In the genomic region with DNA sequence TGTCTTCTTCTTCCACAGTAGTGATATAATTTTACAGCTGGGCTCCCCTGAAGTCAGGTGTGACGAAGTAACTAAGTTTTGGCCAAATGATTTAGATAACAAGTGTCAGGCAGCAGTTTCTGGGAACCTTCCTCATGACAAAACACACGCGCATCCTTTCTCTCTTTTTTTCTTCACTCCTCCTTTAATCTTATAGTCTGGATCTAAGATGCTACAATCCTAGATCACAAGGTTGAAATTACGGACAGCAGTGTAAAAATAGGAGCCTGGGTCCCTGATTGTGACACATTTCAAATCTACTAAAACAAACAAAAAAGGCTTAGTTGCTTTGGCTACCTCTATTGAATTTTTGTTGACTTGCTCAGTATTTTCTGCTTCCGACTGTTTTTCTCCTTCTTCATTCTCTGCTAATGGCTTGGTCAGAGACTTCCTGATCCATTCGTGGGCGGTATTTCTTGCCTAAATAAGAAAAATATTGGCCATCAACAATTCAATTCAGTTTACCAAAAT, we compare ENCODE assay signal across 28 cellular contexts. TPM values are rescaled to one million over a fixed set of nuclear protein-coding genes. Genes with fewer than 3 reads are reported as not detected.
A peak's percentile ranks its signal among the peaks of the same experiment; 100 is the strongest.
DNase-seq lines count a peak whose midpoint lies in the region; ATAC-seq and TF ChIP-seq lines count a peak whose summit lies in the region.
"Had no signal": no experiment of that assay in that cellular context is flagged by ENCODE, and none has a peak within 500 bp of the region (broad histone marks: within the 10 kb centered on the region; RNA-seq: fewer than 3 reads in every experiment).

No MANE protein-coding gene starts in this region.

- no peaks in the 10 kb centered on the region for H3K27me3 ChIP-seq in rectal smooth muscle tissue (ENCODE audit: control insufficient read depth, insufficient read depth, low read length)
- H3K27me3 ChIP-seq in adrenal gland: no peaks in the 10 kb centered on the region

- H3K9ac ChIP-seq in rectal smooth muscle tissue (ENCODE audit: low read length): no peak overlapping the region

- no peaks in the 10 kb centered on the region for H3K4me1 Mint-ChIP-seq in activated naive CD8-positive, alpha-beta T cell treated with anti-CD3 and anti-CD28 coated beads, Interleukin-2, amount 10 ng/mL, durations not matched to agents 7 days and 5 days
- no peaks in the 10 kb centered on the region for H3K4me1 Mint-ChIP-seq in activated naive CD8-positive, alpha-beta T cell treated with anti-CD3 and anti-CD28 coated beads for 36 hours
- H3K4me1 Mint-ChIP-seq: activated B cell treated with CpG ODN at 0.5 μM for 24 hours, memory B cell had no signal

- no peak for ATAC-seq in activated naive CD8-positive, alpha-beta T cell treated with anti-CD3 and anti-CD28 coated beads, Interleukin-2, amount 10 ng/mL, durations not matched to agents 7 days and 5 days (ENCODE audit: low read depth)
- peak; percentile 50 for ATAC-seq in left ventricle myocardium superior
- no peak for ATAC-seq in GM21515 (IDR thresholded peaks at IDR 0.05; ENCODE audit: unreplicated experiment)
- ATAC-seq: sciatic nerve had no signal

- TF ChIP-seq CTCF in adrenal gland (IDR thresholded peaks at IDR 0.05): no peak

- POLR2A ChIA-PET in activated naive CD8-positive, alpha-beta T cell treated with anti-CD3 and anti-CD28 coated beads, Interleukin-2, amount 10 ng/mL, durations not matched to agents 7 days and 5 days (lab: Charles Lee): no interaction called here

- intact Hi-C loops in left ventricle myocardium superior (cut with micrococcal nuclease) (no loop called here), adrenal gland (cut with DNase I) (no loop called here)

- H3K4me3 ChIP-seq in rectal smooth muscle tissue (ENCODE audit: low read length) (no peak overlapping the region), urinary bladder (ENCODE audit: low read depth, low read length) (no peak overlapping the region), adrenal gland (no peak overlapping the region)

- no peaks in the 10 kb centered on the region for H3K9me3 Mint-ChIP-seq in activated naive CD8-positive, alpha-beta T cell treated with anti-CD3 and anti-CD28 coated beads, Interleukin-2, amount 10 ng/mL, durations not matched to agents 7 days and 5 days
- no peaks in the 10 kb centered on the region for H3K9me3 Mint-ChIP-seq in activated naive CD8-positive, alpha-beta T cell treated with anti-CD3 and anti-CD28 coated beads for 36 hours
- H3K9me3 Mint-ChIP-seq: activated T-helper 2 cell treated with anti-CD3 and anti-CD28 coated beads, Interferon-gamma antibody, Interleukin-2, Interleukin-4, amounts not matched to agents 10 μg/mL and 5 μg/mL and 100 μg/mL, durations not matched to agents 14 hours and 24 hours and 36 hours; memory B cell had no signal

- no peaks in the 10 kb centered on the region for H3K9me3 ChIP-seq in adrenal gland (replicated peaks in 1 of 3)

- DNase-seq in activated naive CD8-positive, alpha-beta T cell treated with anti-CD3 and anti-CD28 coated beads, Interleukin-2, amount 10 ng/mL, durations not matched to agents 7 days and 5 days: no peak
- DNase-seq in activated naive CD8-positive, alpha-beta T cell treated with anti-CD3 and anti-CD28 coated beads for 36 hours: no peak
- DNase-seq in left ventricle myocardium superior (no peak), GM19240 (ENCODE audit: insufficient read length, low spot score) (no peak), adrenal gland (no peak)
- DNase-seq: 8988T; activated B cell treated with CpG ODN at 0.5 μM for 24 hours; activated CD4-positive, alpha-beta T cell treated with anti-CD3 and anti-CD28 coated beads, Interleukin-2, amount 50 U/mL, for 4 hours; activated CD8-positive, alpha-beta memory T cell treated with anti-CD3 and anti-CD28 coated beads, Interleukin-2, amount 50 U/mL, for 4 hours; CD4-positive, alpha-beta memory T cell; cortex of kidney; DMS153; GDM1; hypothalamus; naive B cell; NCI-H1048; NCI-H187 treated with DMSO at 0.1 percent for 48 hours; NCI-H2227 treated with DMSO at 0.1 percent for 48 hours; NCI-H748 treated with DMSO at 0.1 percent for 48 hours; occipital lobe; T1000 had no signal

- no peaks in the 10 kb centered on the region for H3K27me3 Mint-ChIP-seq in activated naive CD8-positive, alpha-beta T cell treated with anti-CD3 and anti-CD28 coated beads, Interleukin-2, amount 10 ng/mL, durations not matched to agents 7 days and 5 days
- H3K27me3 Mint-ChIP-seq in activated naive CD8-positive, alpha-beta T cell treated with anti-CD3 and anti-CD28 coated beads for 36 hours: no peaks in the 10 kb centered on the region
- H3K27me3 Mint-ChIP-seq: activated B cell treated with CpG ODN at 0.5 μM for 24 hours; CD4-positive, alpha-beta memory T cell; memory B cell; naive B cell had no signal

- H3K36me3 ChIP-seq in rectal smooth muscle tissue (ENCODE audit: control insufficient read depth, insufficient read depth, low read length): peaks cover 6% of the 10 kb centered on the region
- H3K36me3 ChIP-seq in urinary bladder (ENCODE audit: insufficient read depth): no peaks in the 10 kb centered on the region
- no peaks in the 10 kb centered on the region for H3K36me3 ChIP-seq in adrenal gland (replicated peaks in 1 of 2)

- H3K36me3 Mint-ChIP-seq in activated naive CD8-positive, alpha-beta T cell treated with anti-CD3 and anti-CD28 coated beads, Interleukin-2, amount 10 ng/mL, durations not matched to agents 7 days and 5 days: peaks cover 13% of the 10 kb centered on the region
- H3K36me3 Mint-ChIP-seq in activated naive CD8-positive, alpha-beta T cell treated with anti-CD3 and anti-CD28 coated beads for 36 hours: peaks cover 21% of the 10 kb centered on the region

- H3K4me3 Mint-ChIP-seq in activated naive CD8-positive, alpha-beta T cell treated with anti-CD3 and anti-CD28 coated beads, Interleukin-2, amount 10 ng/mL, durations not matched to agents 7 days and 5 days: no peak overlapping the region
- H3K4me3 Mint-ChIP-seq in activated naive CD8-positive, alpha-beta T cell treated with anti-CD3 and anti-CD28 coated beads for 36 hours: no peak overlapping the region
- H3K4me3 Mint-ChIP-seq: activated B cell treated with CpG ODN at 0.5 μM for 24 hours; CD4-positive, alpha-beta memory T cell; memory B cell; naive B cell had no signal

- H3K4me1 ChIP-seq in rectal smooth muscle tissue (ENCODE audit: control insufficient read depth, insufficient read depth, low read length) (no peaks in the 10 kb centered on the region), urinary bladder (ENCODE audit: insufficient read depth) (no peaks in the 10 kb centered on the region), adrenal gland (replicated peaks in 1 of 2) (peaks cover 0 to 5% of the 10 kb centered on the region in 2 donors)

- peak overlapping the region; percentile 33 for H3K27ac Mint-ChIP-seq in activated naive CD8-positive, alpha-beta T cell treated with anti-CD3 and anti-CD28 coated beads, Interleukin-2, amount 10 ng/mL, durations not matched to agents 7 days and 5 days
- H3K27ac Mint-ChIP-seq in activated naive CD8-positive, alpha-beta T cell treated with anti-CD3 and anti-CD28 coated beads for 36 hours: no peak overlapping the region
- H3K27ac Mint-ChIP-seq: activated B cell treated with CpG ODN at 0.5 μM for 24 hours; activated T-helper 2 cell treated with anti-CD3 and anti-CD28 coated beads, Interferon-gamma antibody, Interleukin-2, Interleukin-4, amounts not matched to agents 10 μg/mL and 5 μg/mL and 100 μg/mL, durations not matched to agents 14 hours and 24 hours and 36 hours; CD4-positive, alpha-beta memory T cell; memory B cell had no signal

- 69% methylated on average over 7 of the region's 7 CpGs for WGBS in urinary bladder
- 79 to 89% (median 86%) methylated on average over 7 of the region's 7 CpGs for WGBS in adrenal gland, 4 donors

- TF ChIP-seq POLR2A in adrenal gland (IDR thresholded peaks at IDR 0.05): no peak

- H3K27ac ChIP-seq in rectal smooth muscle tissue (ENCODE audit: low read depth, low read length) (peak overlapping the region; percentile 64), urinary bladder (ENCODE audit: low read depth) (peak overlapping the region; percentile 10), adrenal gland (peak overlapping the region in 2 of 5 donors; percentile 64 to 73)
- H3K27ac ChIP-seq: RWPE1 had no signal

RNA-seq across cellular contexts. Expression of a gene that starts 36.1 kb away (rescaled TPM):
- total RNA-seq in activated naive CD8-positive, alpha-beta T cell treated with anti-CD3 and anti-CD28 coated beads, Interleukin-2, amount 10 ng/mL, durations not matched to agents 7 days and 5 days: 10 to 100 TPM; 25.8 to 28.6 TPM
- 10 to 100 TPM; 24.8 to 28.9 TPM for total RNA-seq in activated naive CD8-positive, alpha-beta T cell treated with anti-CD3 and anti-CD28 coated beads for 36 hours
- total RNA-seq in left ventricle myocardium superior: 36.3 TPM
- 65.1 TPM for total RNA-seq in urinary bladder
- polyA plus RNA-seq in urinary bladder: 14.8 TPM
- 10 to 100 TPM; 14.0 to 43.7 (median 25.1) TPM for total RNA-seq in adrenal gland
- polyA plus RNA-seq in adrenal gland: 10 to 100 TPM in 2 of 3 donors, 1 to 10 TPM in 1; 6.5 to 32.7 (median 11.2) TPM

RNA-seq across cellular contexts. Expression of a gene that starts 36.2 kb away (rescaled TPM):
- 10 to 100 TPM; 26.0 to 26.1 TPM for total RNA-seq in activated naive CD8-positive, alpha-beta T cell treated with anti-CD3 and anti-CD28 coated beads, Interleukin-2, amount 10 ng/mL, durations not matched to agents 7 days and 5 days
- 10 to 100 TPM; 14.1 to 17.2 TPM for total RNA-seq in activated naive CD8-positive, alpha-beta T cell treated with anti-CD3 and anti-CD28 coated beads for 36 hours
- total RNA-seq in left ventricle myocardium superior (26.7 TPM), urinary bladder (110 TPM), adrenal gland (10 to 100 TPM; 23.4 to 46.5 (median 31.9) TPM)
- polyA plus RNA-seq in urinary bladder (19.9 TPM), adrenal gland (10 to 100 TPM in 1 of 3 donors, 1 to 10 TPM in 2; 1.4 to 26.6 (median 2.2) TPM)
